8 cellular contexts compared by ENCODE assay signal in genomic region chr14:73645248-73645610, GRCh38. TPM values are rescaled to one million over a fixed set of nuclear protein-coding genes. Genes with fewer than 3 reads are reported as not detected.
DNase-seq lines count a peak whose midpoint lies in the region; ATAC-seq and TF ChIP-seq lines count a peak whose summit lies in the region.

No MANE protein-coding gene starts in this region.

- H3K4me1 Mint-ChIP-seq in CD4-positive, alpha-beta T cell (ENCODE audit: low read depth) = peaks cover 20% of the 10 kb centered on the region
- peaks cover 24% of the 10 kb centered on the region for H3K4me1 Mint-ChIP-seq in neural progenitor cell

- peaks cover 5% of the 10 kb centered on the region for H3K36me3 Mint-ChIP-seq in CD4-positive, alpha-beta T cell (ENCODE audit: low read depth)
- peaks cover 1% of the 10 kb centered on the region for H3K36me3 Mint-ChIP-seq in neural progenitor cell

- peak overlapping the region; percentile 76 for H3K27ac Mint-ChIP-seq in CD4-positive, alpha-beta T cell
- peak overlapping the region; percentile 58 for H3K27ac Mint-ChIP-seq in neural progenitor cell

- no peaks in the 10 kb centered on the region for H4K20me1 ChIP-seq in Karpas-422 (ENCODE audit: insufficient read depth, low read depth, low read length)
- no peaks in the 10 kb centered on the region for H4K20me1 ChIP-seq in neural progenitor cell (ENCODE audit: low read depth)

- H2AFZ ChIP-seq in Karpas-422 (ENCODE audit: low read length) (peak overlapping the region; percentile 62), neural progenitor cell (replicated peaks) (peak overlapping the region; percentile 91)

- ATAC-seq in CD4-positive, alpha-beta T cell (ENCODE audit: poor library complexity) = no peak
- ATAC-seq in HG02970 (IDR thresholded peaks at IDR 0.05; ENCODE audit: low FRiP score, unreplicated experiment) = no peak
- ATAC-seq in left colon = no peak

- no peaks in the 10 kb centered on the region for H3K36me3 ChIP-seq in Karpas-422 (ENCODE audit: insufficient read depth, low read length)
- H3K36me3 ChIP-seq in duodenal mucosa (ENCODE audit: control insufficient read depth in 1 of 2, insufficient read depth in 2 of 2, low read length in 2 of 2) = no peaks in the 10 kb centered on the region
- H3K36me3 ChIP-seq in neural progenitor cell = no peaks in the 10 kb centered on the region

- H3K27me3 Mint-ChIP-seq in CD4-positive, alpha-beta T cell = no peaks in the 10 kb centered on the region
- peaks cover 5% of the 10 kb centered on the region for H3K27me3 Mint-ChIP-seq in neural progenitor cell (ENCODE audit: insufficient read depth, low read depth)

- peaks cover 18% of the 10 kb centered on the region for H3K4me1 ChIP-seq in Karpas-422 (ENCODE audit: low read length)
- peaks cover 8 to 10% of the 10 kb centered on the region in 2 donors for H3K4me1 ChIP-seq in duodenal mucosa (ENCODE audit: control insufficient read depth in 1 of 2, insufficient read depth in 2 of 2, low read length in 2 of 2)
- H3K4me1 ChIP-seq in neural progenitor cell = peaks cover 6% of the 10 kb centered on the region

- intact Hi-C loops in CD4-positive, alpha-beta T cell (cut with DNase I, micrococcal nuclease) = loop anchor here in 1 of 2 experiments (1.0 to 10.0 kb wide), 4 partner anchors 68 to 620 kb away; partner anchors contain the start of gene ZFYVE1
- intact Hi-C loops in left colon (cut with DNase I, micrococcal nuclease) = no loop called here

- POLR2A ChIA-PET in CD4-positive, alpha-beta T cell (lab: Charles Lee) = interaction anchor here (1.0 to 2.3 kb wide), 7 partner anchors 11 to 305 kb away, joined by 3 to 17 read pairs (median 5); partner anchors contain the start of genes ACOT2, ACOT6, COQ6 and FAM161B

- CTCF ChIA-PET in CD4-positive, alpha-beta T cell (lab: Charles Lee) = no interaction called here

- H3K9me3 Mint-ChIP-seq in CD4-positive, alpha-beta T cell = no peaks in the 10 kb centered on the region
- no peaks in the 10 kb centered on the region for H3K9me3 Mint-ChIP-seq in neural progenitor cell

- H3F3A ChIP-seq in neural progenitor cell (ENCODE audit: low read depth) = peaks cover 14% of the 10 kb centered on the region

- TF ChIP-seq CTCF in CD4-positive, alpha-beta T cell (IDR thresholded peaks at IDR 0.05) = no peak
- TF ChIP-seq CTCF in neural progenitor cell (IDR thresholded peaks at IDR 0.05) = no peak

- H3K4me3 ChIP-seq in Karpas-422 (ENCODE audit: low read length) (peak overlapping the region; percentile 78), duodenal mucosa (ENCODE audit: low read depth in 1 of 2, low read length in 2 of 2) (peak overlapping the region; percentile 99), neural progenitor cell (peak overlapping the region; percentile 87)

- no peaks in the 10 kb centered on the region for H3K9me3 ChIP-seq in CD4-positive, alpha-beta T cell (ENCODE audit: control insufficient read depth, low read length)
- H3K9me3 ChIP-seq in Karpas-422 (ENCODE audit: low read length) (no peaks in the 10 kb centered on the region), duodenal mucosa (ENCODE audit: control insufficient read depth in 1 of 2, low read length in 2 of 2) (no peaks in the 10 kb centered on the region), neural progenitor cell (ENCODE audit: low read depth) (no peaks in the 10 kb centered on the region)

- peak overlapping the region; percentile 91 for H3K4me3 Mint-ChIP-seq in CD4-positive, alpha-beta T cell
- peak overlapping the region; percentile 97 for H3K4me3 Mint-ChIP-seq in neural progenitor cell

- peak overlapping the region; percentile 39 for H3K27ac ChIP-seq in CD4-positive, alpha-beta T cell (ENCODE audit: low read depth, low read length)
- H3K27ac ChIP-seq in Karpas-422 (ENCODE audit: low read length) (no peak overlapping the region), duodenal mucosa (ENCODE audit: low read depth, low read length) (no peak overlapping the region), neural progenitor cell (no peak overlapping the region)

- H3K27me3 ChIP-seq in CD4-positive, alpha-beta T cell (ENCODE audit: control insufficient read depth, insufficient read depth, low read length) = no peaks in the 10 kb centered on the region
- no peaks in the 10 kb centered on the region for H3K27me3 ChIP-seq in Karpas-422 (ENCODE audit: low read length)
- no peaks in the 10 kb centered on the region for H3K27me3 ChIP-seq in duodenal mucosa (ENCODE audit: control insufficient read depth in 1 of 2, insufficient read depth in 2 of 2, low read length in 2 of 2)
- no peaks in the 10 kb centered on the region for H3K27me3 ChIP-seq in neural progenitor cell

- peak overlapping the region; percentile 78 for H3K9ac ChIP-seq in Karpas-422 (ENCODE audit: low read length)
- H3K9ac ChIP-seq in duodenal mucosa (ENCODE audit: low read depth in 1 of 2, low read length in 2 of 2) = peak overlapping the region; percentile 80 to 87
- H3K9ac ChIP-seq in neural progenitor cell = no peak overlapping the region

- H3K9me2 ChIP-seq in Karpas-422 (replicated peaks; ENCODE audit: insufficient read depth, low read length) = no peaks in the 10 kb centered on the region

- DNase-seq in CD4-positive, alpha-beta T cell = no peak
- DNase-seq in Karpas-422 = no peak
- DNase-seq in neural progenitor cell (ENCODE audit: low spot score) = no peak
- no peak for DNase-seq in OCI-M2 (lab: John Stamatoyannopoulos, UW; ENCODE audit: unreplicated experiment)
- no peak for DNase-seq in GM03348 (ENCODE audit: low spot score)
- DNase-seq in left colon = no peak

- H3K4me2 ChIP-seq in Karpas-422 (ENCODE audit: low read depth, low read length, poor library complexity, severe bottlenecking) (peak overlapping the region; percentile 90), neural progenitor cell (peak overlapping the region; percentile 89)

- H3K79me2 ChIP-seq in Karpas-422 (ENCODE audit: low read length) (peaks cover 22% of the 10 kb centered on the region), neural progenitor cell (ENCODE audit: low read depth) (peaks cover 14% of the 10 kb centered on the region)

RNA-seq across cellular contexts. Expression of gene DNAL1, which starts 0.4 kb away (rescaled TPM):
- total RNA-seq in CD4-positive, alpha-beta T cell = 1 to 10 TPM; 2.9 to 3.7 TPM
- total RNA-seq in Karpas-422 (2014; rRNA removed; shearing (Covaris generic); ENCODE audit: low replicate concordance) = 7.6 and 11.7 TPM in 2 replicates
- 11.7 and 29.4 TPM in 2 replicates for total RNA-seq in neural progenitor cell (ENCODE audit: low replicate concordance)
- total RNA-seq in left colon = 1 to 10 TPM; 6.3 to 6.4 TPM

RNA-seq across cellular contexts. Expression of gene ACOT6, which starts 32.9 kb away (rescaled TPM):
- not detected for total RNA-seq in CD4-positive, alpha-beta T cell
- total RNA-seq in Karpas-422 (2014; rRNA removed; shearing (Covaris generic); ENCODE audit: low replicate concordance) = not detected in 2 replicates
- not detected in 2 replicates for total RNA-seq in neural progenitor cell (ENCODE audit: low replicate concordance)
- not detected for total RNA-seq in left colon

RNA-seq across cellular contexts. Expression of gene ACOT4, which starts 53.6 kb away (rescaled TPM):
- 1 to 10 TPM; 1.0 to 1.2 TPM for total RNA-seq in CD4-positive, alpha-beta T cell
- total RNA-seq in Karpas-422 (2014; rRNA removed; shearing (Covaris generic); ENCODE audit: low replicate concordance) = 3.4 and 5.4 TPM in 2 replicates
- total RNA-seq in neural progenitor cell (ENCODE audit: low replicate concordance) (0.65 TPM in 1 of 2 replicates, not detected in the other), left colon (1 to 10 TPM; 2.3 to 3.4 TPM)
